In genomic region chr9:35477211-35477855, GRCh38 we compare ENCODE assay signal across 8 cellular contexts. TPM values are rescaled to one million over a fixed set of nuclear protein-coding genes. Genes with fewer than 3 reads are reported as not detected.
DNase-seq lines count a peak whose midpoint lies in the region; ATAC-seq and TF ChIP-seq lines count a peak whose summit lies in the region.
"Not testable (repeated sequence)": the region's sequence is repeated elsewhere in the genome, so short reads cannot be mapped to it uniquely, and the experiment has no call there.

No MANE protein-coding gene starts in this region.

- not testable (repeated sequence) for H3K4me1 ChIP-seq in Caco-2; mesendoderm (ENCODE audit: control insufficient read depth, low read depth, low read length)
- H3K4me1 ChIP-seq in adipocyte (ENCODE audit: control insufficient read depth, insufficient read depth, low read length), result peaks cover 16% of the 10 kb centered on the region

- not testable (repeated sequence) for H3K9ac ChIP-seq in adipocyte (ENCODE audit: low read length); mesendoderm (ENCODE audit: low read length)

- DNase-seq in Caco-2 (peak; percentile 71 to 73), H7 (peak; percentile 66), NCI-H146 (lab: John Stamatoyannopoulos, UW) (peak; percentile 80), RPMI8226 (peak; percentile 68), adipocyte (ENCODE audit: low read depth) (peak; percentile 95), fibroblast of the aortic adventitia (ENCODE audit: low read depth) (peak; percentile 91), mesendoderm (peak; percentile 85)
- peak; percentile 24 for DNase-seq in stimulated activated naive B cell treated with anti-CD40 and anti-IgM and Interleukin-4, amounts not matched to agents 10 μg/mL and 1 μg/mL and 100 μg/mL, for 72 hours

- H3K27me3 ChIP-seq in Caco-2 (replicated peaks; ENCODE audit: control insufficient read depth, insufficient read depth, low read length); H7 (ENCODE audit: control insufficient read depth, insufficient read depth, low read length); adipocyte (replicated peaks; ENCODE audit: control insufficient read depth, insufficient read depth, low read length); mesendoderm (ENCODE audit: insufficient read depth, low read length, poor library complexity): not testable (repeated sequence)

- H3K27me3 Mint-ChIP-seq in Caco-2 (ENCODE audit: insufficient read depth, unreplicated experiment), result not testable (repeated sequence)
- H3K27me3 Mint-ChIP-seq in stimulated activated naive B cell treated with anti-CD40 and anti-IgM and Interleukin-4, amounts not matched to agents 10 μg/mL and 1 μg/mL and 100 μg/mL, for 72 hours, result peaks cover 23 to 28% of the 10 kb centered on the region in 2 donors

- not testable (repeated sequence) for H2AK5ac ChIP-seq in mesendoderm (ENCODE audit: low read length)

- H3K79me2 ChIP-seq in mesendoderm (ENCODE audit: control insufficient read depth, insufficient read depth, low read length), result not testable (repeated sequence)

- H4K5ac ChIP-seq in mesendoderm (ENCODE audit: low read length), result not testable (repeated sequence)

- not testable (repeated sequence) for H3K4me3 Mint-ChIP-seq in Caco-2 (ENCODE audit: unreplicated experiment); stimulated activated naive B cell treated with anti-CD40 and anti-IgM and Interleukin-4, amounts not matched to agents 10 μg/mL and 1 μg/mL and 100 μg/mL, for 72 hours

- not testable (repeated sequence) for H3K23ac ChIP-seq in mesendoderm (ENCODE audit: low read length)

- TF ChIP-seq CTCF in Caco-2 (IDR thresholded peaks at IDR 0.05; ENCODE audit: insufficient read depth in 1 of 2, low read depth in 1 of 2, low read length in 1 of 2, severe bottlenecking in 1 of 2, unreplicated experiment in 1 of 2) (peak; percentile 87 to 90), fibroblast of the aortic adventitia (IDR thresholded peaks at IDR 0.05; ENCODE audit: insufficient read depth, low read length) (peak; percentile 90)

- H3K79me1 ChIP-seq in mesendoderm (ENCODE audit: low read length), result not testable (repeated sequence)

- H2BK15ac ChIP-seq in mesendoderm (replicated peaks; ENCODE audit: low read depth), result not testable (repeated sequence)

- H3K4me3 ChIP-seq in Caco-2 (ENCODE audit: low read depth, low read length); H7 (ENCODE audit: insufficient read depth, low read depth, low read length); adipocyte (ENCODE audit: low read length); fibroblast of the aortic adventitia (ENCODE audit: low read depth, low read length); mesendoderm (ENCODE audit: low read length): not testable (repeated sequence)

- intact Hi-C loops in Caco-2 (cut with micrococcal nuclease; ENCODE audit: unreplicated experiment), result loop anchor here (1.0 to 2.0 kb wide), 3 partner anchors 219 to 579 kb away; no protein-coding TSS in a partner anchor

- no CpG with 5 or more reads among the region's 5 CpGs for WGBS in mesendoderm (ENCODE audit: extremely low coverage, insufficient coverage, low lambda C conversion rate)

- peak overlapping the region; percentile 24 for H3K27ac Mint-ChIP-seq in Caco-2 (ENCODE audit: unreplicated experiment)
- not testable (repeated sequence) for H3K27ac Mint-ChIP-seq in stimulated activated naive B cell treated with anti-CD40 and anti-IgM and Interleukin-4, amounts not matched to agents 10 μg/mL and 1 μg/mL and 100 μg/mL, for 72 hours

- peak; percentile 91 to 97 for ATAC-seq in stimulated activated naive B cell treated with anti-CD40 and anti-IgM and Interleukin-4, amounts not matched to agents 10 μg/mL and 1 μg/mL and 100 μg/mL, for 72 hours (replicated peaks)

- H3K9me3 ChIP-seq in Caco-2; adipocyte (ENCODE audit: control insufficient read depth, low read length): not testable (repeated sequence)

- not testable (repeated sequence) for H2BK5ac ChIP-seq in mesendoderm (ENCODE audit: low read length)

- not testable (repeated sequence) for H3K18ac ChIP-seq in mesendoderm (ENCODE audit: low read length)

- not testable (repeated sequence) for H3K56ac ChIP-seq in mesendoderm (ENCODE audit: low read length)

- CTCF ChIA-PET in Caco-2 (lab: Charles Lee), result interaction anchor here (0.6 to 1.7 kb wide), 3 partner anchors 218 to 405 kb away, joined by 3 to 5 read pairs (median 5); partner anchors contain the start of gene VCP

- H2BK120ac ChIP-seq in mesendoderm (ENCODE audit: low read depth, low read length), result not testable (repeated sequence)

- not testable (repeated sequence) for H3K4me2 ChIP-seq in mesendoderm (ENCODE audit: low read length)

- not testable (repeated sequence) for BruUV-seq in Caco-2 (replicated peaks; lab: Mats Ljungman, UMichigan)

- not testable (repeated sequence) for H3K36me3 ChIP-seq in Caco-2 (ENCODE audit: control insufficient read depth, insufficient read depth, low read length); H7 (replicated peaks; ENCODE audit: control insufficient read depth, insufficient read depth, low read length); adipocyte (ENCODE audit: control insufficient read depth, insufficient read depth, low read length, severe bottlenecking); mesendoderm (ENCODE audit: control insufficient read depth, insufficient read depth, low read length)

- H3K9me3 Mint-ChIP-seq in Caco-2 (ENCODE audit: unreplicated experiment); stimulated activated naive B cell treated with anti-CD40 and anti-IgM and Interleukin-4, amounts not matched to agents 10 μg/mL and 1 μg/mL and 100 μg/mL, for 72 hours: not testable (repeated sequence)

- H3K4me1 Mint-ChIP-seq in Caco-2 (ENCODE audit: low read depth, unreplicated experiment); stimulated activated naive B cell treated with anti-CD40 and anti-IgM and Interleukin-4, amounts not matched to agents 10 μg/mL and 1 μg/mL and 100 μg/mL, for 72 hours: not testable (repeated sequence)

- POLR2A ChIA-PET in Caco-2 (lab: Charles Lee), result not testable (repeated sequence)

- not testable (repeated sequence) for H3K4ac ChIP-seq in mesendoderm (ENCODE audit: low read depth, low read length)

- H3K27ac ChIP-seq in mesendoderm (ENCODE audit: low read depth, low read length), result not testable (repeated sequence)

- H3K36me3 Mint-ChIP-seq in Caco-2 (ENCODE audit: insufficient read depth, unreplicated experiment); stimulated activated naive B cell treated with anti-CD40 and anti-IgM and Interleukin-4, amounts not matched to agents 10 μg/mL and 1 μg/mL and 100 μg/mL, for 72 hours: not testable (repeated sequence)

- not testable (repeated sequence) for H4K8ac ChIP-seq in mesendoderm (ENCODE audit: low read depth, low read length)

RNA-seq across cellular contexts. Expression of gene RUSC2, which starts 12.6 kb away (rescaled TPM):
- total RNA-seq in Caco-2 (2022) (13.0 and 13.5 TPM in 2 replicates), fibroblast of the aortic adventitia (ENCODE audit: low replicate concordance) (19.2 and 32.9 TPM in 2 replicates)
- 12.3 and 13.7 TPM in 2 replicates for total RNA-seq in H7 (2014; rRNA removed; shearing (Covaris generic))
- polyA plus RNA-seq in mesendoderm (2013, experiment 1 of 2), result 4.1 TPM
- 3.9 TPM for polyA plus RNA-seq in mesendoderm (2013, experiment 2 of 2)

Comparison
In these comparisons a context has a peak if more than half of its experiments do, and no peak if none do; other contexts are left out.
1. DNase-seq: peak in every context shown above with its lines; median percentile 95 in adipocyte; 91 in fibroblast of the aortic adventitia; 85 in mesendoderm; 80 in NCI-H146; 72 in Caco-2; 68 in RPMI8226; 66 in H7; 24 in stimulated activated naive B cell treated with anti-CD40 and anti-IgM and Interleukin-4, amounts not matched to agents 10 μg/mL and 1 μg/mL and 100 μg/mL, for 72 hours.